1 cellular context compared by ENCODE assay signal in genomic region chr6:34391711-34392496, GRCh38.
TF ChIP-seq lines count a peak whose summit lies in the region.

No MANE protein-coding gene starts in this region.

TF ChIP-seq in K562, 482 proteins besides CTCF, POLR2A, EP300 and RAD21 (continued from another document and continues in another):
- TF ChIP-seq, protein P1, sequence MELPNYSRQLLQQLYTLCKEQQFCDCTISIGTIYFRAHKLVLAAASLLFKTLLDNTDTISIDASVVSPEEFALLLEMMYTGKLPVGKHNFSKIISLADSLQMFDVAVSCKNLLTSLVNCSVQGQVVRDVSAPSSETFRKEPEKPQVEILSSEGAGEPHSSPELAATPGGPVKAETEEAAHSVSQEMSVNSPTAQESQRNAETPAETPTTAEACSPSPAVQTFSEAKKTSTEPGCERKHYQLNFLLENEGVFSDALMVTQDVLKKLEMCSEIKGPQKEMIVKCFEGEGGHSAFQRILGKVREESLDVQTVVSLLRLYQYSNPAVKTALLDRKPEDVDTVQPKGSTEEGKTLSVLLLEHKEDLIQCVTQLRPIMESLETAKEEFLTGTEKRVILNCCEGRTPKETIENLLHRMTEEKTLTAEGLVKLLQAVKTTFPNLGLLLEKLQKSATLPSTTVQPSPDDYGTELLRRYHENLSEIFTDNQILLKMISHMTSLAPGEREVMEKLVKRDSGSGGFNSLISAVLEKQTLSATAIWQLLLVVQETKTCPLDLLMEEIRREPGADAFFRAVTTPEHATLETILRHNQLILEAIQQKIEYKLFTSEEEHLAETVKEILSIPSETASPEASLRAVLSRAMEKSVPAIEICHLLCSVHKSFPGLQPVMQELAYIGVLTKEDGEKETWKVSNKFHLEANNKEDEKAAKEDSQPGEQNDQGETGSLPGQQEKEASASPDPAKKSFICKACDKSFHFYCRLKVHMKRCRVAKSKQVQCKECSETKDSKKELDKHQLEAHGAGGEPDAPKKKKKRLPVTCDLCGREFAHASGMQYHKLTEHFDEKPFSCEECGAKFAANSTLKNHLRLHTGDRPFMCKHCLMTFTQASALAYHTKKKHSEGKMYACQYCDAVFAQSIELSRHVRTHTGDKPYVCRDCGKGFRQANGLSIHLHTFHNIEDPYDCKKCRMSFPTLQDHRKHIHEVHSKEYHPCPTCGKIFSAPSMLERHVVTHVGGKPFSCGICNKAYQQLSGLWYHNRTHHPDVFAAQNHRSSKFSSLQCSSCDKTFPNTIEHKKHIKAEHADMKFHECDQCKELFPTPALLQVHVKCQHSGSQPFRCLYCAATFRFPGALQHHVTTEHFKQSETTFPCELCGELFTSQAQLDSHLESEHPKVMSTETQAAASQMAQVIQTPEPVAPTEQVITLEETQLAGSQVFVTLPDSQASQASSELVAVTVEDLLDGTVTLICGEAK (IDR thresholded peaks at IDR 0.05): 0 out of 2 replicates have a peak, but pooled peaks have one; percentile 63
- TF ChIP-seq, protein P1 (CRISPR knock-in tag; IDR thresholded peaks at IDR 0.05): no peak
- TF ChIP-seq, protein P2, sequence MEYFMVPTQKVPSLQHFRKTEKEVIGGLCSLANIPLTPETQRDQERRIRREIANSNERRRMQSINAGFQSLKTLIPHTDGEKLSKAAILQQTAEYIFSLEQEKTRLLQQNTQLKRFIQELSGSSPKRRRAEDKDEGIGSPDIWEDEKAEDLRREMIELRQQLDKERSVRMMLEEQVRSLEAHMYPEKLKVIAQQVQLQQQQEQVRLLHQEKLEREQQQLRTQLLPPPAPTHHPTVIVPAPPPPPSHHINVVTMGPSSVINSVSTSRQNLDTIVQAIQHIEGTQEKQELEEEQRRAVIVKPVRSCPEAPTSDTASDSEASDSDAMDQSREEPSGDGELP (CRISPR knock-in tag; IDR thresholded peaks at IDR 0.05; ENCODE audit: borderline replicate concordance): peak; percentile 87
- TF ChIP-seq, protein P3, sequence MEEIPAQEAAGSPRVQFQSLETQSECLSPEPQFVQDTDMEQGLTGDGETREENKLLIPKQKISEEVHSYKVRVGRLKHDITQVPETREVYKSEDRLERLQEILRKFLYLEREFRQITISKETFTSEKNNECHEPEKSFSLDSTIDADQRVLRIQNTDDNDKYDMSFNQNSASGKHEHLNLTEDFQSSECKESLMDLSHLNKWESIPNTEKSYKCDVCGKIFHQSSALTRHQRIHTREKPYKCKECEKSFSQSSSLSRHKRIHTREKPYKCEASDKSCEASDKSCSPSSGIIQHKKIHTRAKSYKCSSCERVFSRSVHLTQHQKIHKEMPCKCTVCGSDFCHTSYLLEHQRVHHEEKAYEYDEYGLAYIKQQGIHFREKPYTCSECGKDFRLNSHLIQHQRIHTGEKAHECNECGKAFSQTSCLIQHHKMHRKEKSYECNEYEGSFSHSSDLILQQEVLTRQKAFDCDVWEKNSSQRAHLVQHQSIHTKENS (CRISPR knock-in tag; IDR thresholded peaks at IDR 0.05): no peak
- TF ChIP-seq, protein P4, sequence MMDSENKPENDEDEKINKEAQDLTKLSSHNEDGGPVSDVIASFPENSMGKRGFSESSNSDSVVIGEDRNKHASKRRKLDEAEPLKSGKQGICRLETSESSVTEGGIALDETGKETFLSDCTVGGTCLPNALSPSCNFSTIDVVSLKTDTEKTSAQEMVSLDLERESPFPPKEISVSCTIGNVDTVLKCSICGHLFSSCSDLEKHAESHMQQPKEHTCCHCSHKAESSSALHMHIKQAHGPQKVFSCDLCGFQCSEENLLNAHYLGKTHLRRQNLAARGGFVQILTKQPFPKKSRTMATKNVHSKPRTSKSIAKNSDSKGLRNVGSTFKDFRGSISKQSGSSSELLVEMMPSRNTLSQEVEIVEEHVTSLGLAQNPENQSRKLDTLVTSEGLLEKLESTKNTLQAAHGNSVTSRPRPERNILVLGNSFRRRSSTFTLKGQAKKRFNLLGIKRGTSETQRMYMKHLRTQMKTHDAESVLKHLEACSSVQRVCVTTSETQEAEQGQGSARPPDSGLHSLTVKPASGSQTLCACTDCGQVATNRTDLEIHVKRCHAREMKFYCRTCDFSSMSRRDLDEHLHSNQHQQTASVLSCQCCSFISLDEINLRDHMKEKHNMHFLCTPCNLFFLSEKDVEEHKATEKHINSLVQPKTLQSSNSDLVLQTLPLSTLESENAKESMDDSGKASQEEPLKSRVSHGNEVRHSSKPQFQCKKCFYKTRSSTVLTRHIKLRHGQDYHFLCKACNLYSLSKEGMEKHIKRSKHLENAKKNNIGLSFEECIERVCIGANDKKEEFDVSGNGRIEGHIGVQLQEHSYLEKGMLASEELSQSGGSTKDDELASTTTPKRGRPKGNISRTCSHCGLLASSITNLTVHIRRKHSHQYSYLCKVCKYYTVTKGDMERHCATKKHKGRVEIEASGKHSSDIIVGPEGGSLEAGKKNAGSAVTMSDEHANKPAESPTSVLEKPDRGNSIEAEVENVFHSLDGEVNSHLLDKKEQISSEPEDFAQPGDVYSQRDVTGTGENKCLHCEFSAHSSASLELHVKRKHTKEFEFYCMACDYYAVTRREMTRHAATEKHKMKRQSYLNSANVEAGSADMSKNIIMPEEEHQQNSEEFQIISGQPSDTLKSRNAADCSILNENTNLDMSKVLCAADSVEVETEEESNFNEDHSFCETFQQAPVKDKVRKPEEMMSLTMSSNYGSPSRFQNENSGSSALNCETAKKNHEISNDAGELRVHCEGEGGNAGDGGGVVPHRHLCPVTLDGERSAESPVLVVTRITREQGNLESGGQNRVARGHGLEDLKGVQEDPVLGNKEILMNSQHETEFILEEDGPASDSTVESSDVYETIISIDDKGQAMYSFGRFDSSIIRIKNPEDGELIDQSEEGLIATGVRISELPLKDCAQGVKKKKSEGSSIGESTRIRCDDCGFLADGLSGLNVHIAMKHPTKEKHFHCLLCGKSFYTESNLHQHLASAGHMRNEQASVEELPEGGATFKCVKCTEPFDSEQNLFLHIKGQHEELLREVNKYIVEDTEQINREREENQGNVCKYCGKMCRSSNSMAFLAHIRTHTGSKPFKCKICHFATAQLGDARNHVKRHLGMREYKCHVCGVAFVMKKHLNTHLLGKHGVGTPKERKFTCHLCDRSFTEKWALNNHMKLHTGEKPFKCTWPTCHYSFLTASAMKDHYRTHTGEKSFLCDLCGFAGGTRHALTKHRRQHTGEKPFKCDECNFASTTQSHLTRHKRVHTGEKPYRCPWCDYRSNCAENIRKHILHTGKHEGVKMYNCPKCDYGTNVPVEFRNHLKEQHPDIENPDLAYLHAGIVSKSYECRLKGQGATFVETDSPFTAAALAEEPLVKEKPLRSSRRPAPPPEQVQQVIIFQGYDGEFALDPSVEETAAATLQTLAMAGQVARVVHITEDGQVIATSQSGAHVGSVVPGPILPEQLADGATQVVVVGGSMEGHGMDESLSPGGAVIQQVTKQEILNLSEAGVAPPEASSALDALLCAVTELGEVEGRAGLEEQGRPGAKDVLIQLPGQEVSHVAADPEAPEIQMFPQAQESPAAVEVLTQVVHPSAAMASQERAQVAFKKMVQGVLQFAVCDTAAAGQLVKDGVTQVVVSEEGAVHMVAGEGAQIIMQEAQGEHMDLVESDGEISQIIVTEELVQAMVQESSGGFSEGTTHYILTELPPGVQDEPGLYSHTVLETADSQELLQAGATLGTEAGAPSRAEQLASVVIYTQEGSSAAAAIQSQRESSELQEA (IDR thresholded peaks at IDR 0.05; ENCODE audit: low read depth): no peak
- no peak for TF ChIP-seq MCM7 (IDR thresholded peaks at IDR 0.05)
- TF ChIP-seq BDP1 (IDR thresholded peaks at IDR 0.05; ENCODE audit: insufficient read depth, insufficient read length): no peak
- peak in 1 of 2 experiments; percentile 53; a peak in 3 of 4 replicates for TF ChIP-seq SIN3A (IDR thresholded peaks at IDR 0.05; ENCODE audit: borderline replicate concordance in 2 of 2, control insufficient read depth in 1 of 2, low read depth in 2 of 2, low read length in 2 of 2)
- TF ChIP-seq BCOR (IDR thresholded peaks at IDR 0.05): peak; percentile 67; the same call in 1 of the 2 replicates
- TF ChIP-seq, protein P5, sequence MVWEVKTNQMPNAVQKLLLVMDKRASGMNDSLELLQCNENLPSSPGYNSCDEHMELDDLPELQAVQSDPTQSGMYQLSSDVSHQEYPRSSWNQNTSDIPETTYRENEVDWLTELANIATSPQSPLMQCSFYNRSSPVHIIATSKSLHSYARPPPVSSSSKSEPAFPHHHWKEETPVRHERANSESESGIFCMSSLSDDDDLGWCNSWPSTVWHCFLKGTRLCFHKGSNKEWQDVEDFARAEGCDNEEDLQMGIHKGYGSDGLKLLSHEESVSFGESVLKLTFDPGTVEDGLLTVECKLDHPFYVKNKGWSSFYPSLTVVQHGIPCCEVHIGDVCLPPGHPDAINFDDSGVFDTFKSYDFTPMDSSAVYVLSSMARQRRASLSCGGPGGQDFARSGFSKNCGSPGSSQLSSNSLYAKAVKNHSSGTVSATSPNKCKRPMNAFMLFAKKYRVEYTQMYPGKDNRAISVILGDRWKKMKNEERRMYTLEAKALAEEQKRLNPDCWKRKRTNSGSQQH (CRISPR knock-in tag; IDR thresholded peaks at IDR 0.05): no peak
- no peak for TF ChIP-seq ZBTB34 (CRISPR knock-in tag; IDR thresholded peaks at IDR 0.05)
- no peak for TF ChIP-seq CREB1 (IDR thresholded peaks at IDR 0.05)
- TF ChIP-seq CREB1 (CRISPR knock-in tag; IDR thresholded peaks at IDR 0.05): peak; percentile 40; the same call in 1 of the 2 replicates
- no peak for TF ChIP-seq ESRRB (CRISPR knock-in tag; IDR thresholded peaks at IDR 0.05; ENCODE audit: borderline replicate concordance)
- TF ChIP-seq, protein P6, sequence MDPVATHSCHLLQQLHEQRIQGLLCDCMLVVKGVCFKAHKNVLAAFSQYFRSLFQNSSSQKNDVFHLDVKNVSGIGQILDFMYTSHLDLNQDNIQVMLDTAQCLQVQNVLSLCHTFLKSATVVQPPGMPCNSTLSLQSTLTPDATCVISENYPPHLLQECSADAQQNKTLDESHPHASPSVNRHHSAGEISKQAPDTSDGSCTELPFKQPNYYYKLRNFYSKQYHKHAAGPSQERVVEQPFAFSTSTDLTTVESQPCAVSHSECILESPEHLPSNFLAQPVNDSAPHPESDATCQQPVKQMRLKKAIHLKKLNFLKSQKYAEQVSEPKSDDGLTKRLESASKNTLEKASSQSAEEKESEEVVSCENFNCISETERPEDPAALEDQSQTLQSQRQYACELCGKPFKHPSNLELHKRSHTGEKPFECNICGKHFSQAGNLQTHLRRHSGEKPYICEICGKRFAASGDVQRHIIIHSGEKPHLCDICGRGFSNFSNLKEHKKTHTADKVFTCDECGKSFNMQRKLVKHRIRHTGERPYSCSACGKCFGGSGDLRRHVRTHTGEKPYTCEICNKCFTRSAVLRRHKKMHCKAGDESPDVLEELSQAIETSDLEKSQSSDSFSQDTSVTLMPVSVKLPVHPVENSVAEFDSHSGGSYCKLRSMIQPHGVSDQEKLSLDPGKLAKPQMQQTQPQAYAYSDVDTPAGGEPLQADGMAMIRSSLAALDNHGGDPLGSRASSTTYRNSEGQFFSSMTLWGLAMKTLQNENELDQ (CRISPR knock-in tag; IDR thresholded peaks at IDR 0.05; ENCODE audit: borderline replicate concordance): peak; percentile 81; the same call in 1 of the 2 replicates
- TF ChIP-seq LEF1 (IDR thresholded peaks at IDR 0.05): 0 out of 2 replicates have a peak, but pooled peaks have one; percentile 17
- peak; percentile 11; the same call in 1 of the 2 replicates for TF ChIP-seq ZNF12 (CRISPR knock-in tag; IDR thresholded peaks at IDR 0.05)
- TF ChIP-seq ZNF75A (CRISPR knock-in tag; IDR thresholded peaks at IDR 0.05): no peak
- TF ChIP-seq, protein P7, sequence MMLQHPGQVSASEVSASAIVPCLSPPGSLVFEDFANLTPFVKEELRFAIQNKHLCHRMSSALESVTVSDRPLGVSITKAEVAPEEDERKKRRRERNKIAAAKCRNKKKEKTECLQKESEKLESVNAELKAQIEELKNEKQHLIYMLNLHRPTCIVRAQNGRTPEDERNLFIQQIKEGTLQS (IDR thresholded peaks at IDR 0.05): no peak
- TF ChIP-seq, protein P7 (CRISPR knock-in tag; conservative IDR thresholded peaks at IDR 0.05): 0 out of 2 replicates have a peak, but pooled peaks have one; percentile 32
- TF ChIP-seq E2F5 (CRISPR knock-in tag; IDR thresholded peaks at IDR 0.05): no peak
- TF ChIP-seq MEF2A (IDR thresholded peaks at IDR 0.05; ENCODE audit: control insufficient read depth, low read depth, low read length): no peak
- no peak for TF ChIP-seq ZC3H4 (CRISPR knock-in tag; IDR thresholded peaks at IDR 0.05; ENCODE audit: borderline replicate concordance)
